ENCODE assay signal across 8 cellular contexts in the genomic region with DNA sequence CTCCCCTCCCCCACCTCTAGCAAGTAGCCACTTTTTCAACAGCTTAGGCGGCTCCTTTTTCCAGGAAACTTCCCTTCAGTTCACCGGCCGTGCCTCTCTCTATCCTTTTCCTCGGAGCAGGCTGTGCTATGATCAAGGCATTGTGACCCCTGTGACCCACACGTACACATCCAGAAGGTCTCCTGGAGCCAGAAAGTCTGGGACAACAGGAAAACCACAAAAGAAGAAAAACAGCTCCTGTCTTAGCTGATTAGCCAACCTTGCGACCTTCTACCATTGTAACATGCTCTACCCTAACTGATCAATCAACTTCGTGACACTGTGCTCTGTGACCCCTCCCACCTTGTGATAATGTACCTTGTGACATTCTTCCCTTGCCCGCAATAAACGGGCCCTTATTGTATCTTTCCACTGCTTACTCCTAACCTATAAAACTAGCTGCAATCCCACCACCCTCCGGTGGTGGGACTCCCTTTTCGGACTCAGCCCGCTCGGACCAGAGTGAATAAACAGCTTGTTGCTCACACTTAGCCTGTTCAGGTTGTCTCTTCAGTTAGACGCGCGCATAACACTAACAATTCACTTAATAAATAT. TPM values are rescaled to one million over a fixed set of nuclear protein-coding genes. Genes with fewer than 3 reads are reported as not detected.
A peak's percentile ranks its signal among the peaks of the same experiment; 100 is the strongest.
DNase-seq lines count a peak whose midpoint lies in the region; ATAC-seq and TF ChIP-seq lines count a peak whose summit lies in the region.

No MANE protein-coding gene starts in this region.

- peak; percentile 96 for TF ChIP-seq POLR2A in erythroblast (IDR thresholded peaks at IDR 0.05; ENCODE audit: low read length)

- H3K4me3 Mint-ChIP-seq in activated CD8-positive, alpha-beta T cell treated with anti-CD3 and anti-CD28 coated beads, Interleukin-2, amount 10 ng/mL, durations not matched to agents 7 days and 5 days: peak overlapping the region; percentile 90

- TF ChIP-seq CTCF in GM12865 (IDR thresholded peaks at IDR 0.05; ENCODE audit: insufficient read depth, low read depth, low read length, missing control alignments) (peak; percentile 16), thoracic aorta (IDR thresholded peaks at IDR 0.05) (peak; percentile 56)

- H3K36me3 Mint-ChIP-seq in activated CD8-positive, alpha-beta T cell treated with anti-CD3 and anti-CD28 coated beads, Interleukin-2, amount 10 ng/mL, durations not matched to agents 7 days and 5 days (ENCODE audit: low read depth): peaks cover 9% of the 10 kb centered on the region

- H3K27me3 ChIP-seq in mucosa of stomach (ENCODE audit: control insufficient read depth, insufficient read depth, low read length) (no peaks in the 10 kb centered on the region), thoracic aorta (replicated peaks; ENCODE audit: insufficient read depth) (no peaks in the 10 kb centered on the region)

- ATAC-seq in HG03354 (IDR thresholded peaks at IDR 0.05; ENCODE audit: poor library complexity, severe bottlenecking, unreplicated experiment): peak; percentile 57
- ATAC-seq in activated CD8-positive, alpha-beta T cell treated with anti-CD3 and anti-CD28 coated beads, Interleukin-2, amount 10 ng/mL, durations not matched to agents 7 days and 5 days: peak; percentile 63
- ATAC-seq in thoracic aorta (ENCODE audit: insufficient number of reproducible peaks, low FRiP score, low read depth): peak; percentile 0

- H3K4me3 ChIP-seq in GM12865 (ENCODE audit: low read depth, low read length) (peak overlapping the region; percentile 74), mucosa of stomach (ENCODE audit: low read length) (peak overlapping the region; percentile 20), thoracic aorta (peak overlapping the region; percentile 81)

- H3K9ac ChIP-seq in mucosa of stomach (ENCODE audit: low read length): peak overlapping the region; percentile 30

- peaks cover 1% of the 10 kb centered on the region for H3K4me1 ChIP-seq in mucosa of stomach (ENCODE audit: control insufficient read depth, insufficient read depth, low read length)
- peaks cover 0 to 15% of the 10 kb centered on the region in 2 donors for H3K4me1 ChIP-seq in thoracic aorta (ENCODE audit: control insufficient read depth in 1 of 2, low read depth in 2 of 2)

- H3K27ac ChIP-seq in thoracic aorta: peak overlapping the region; percentile 59 to 74

- H3K9me3 ChIP-seq in mucosa of stomach (ENCODE audit: control insufficient read depth, low read length) (no peaks in the 10 kb centered on the region), thoracic aorta (no peaks in the 10 kb centered on the region)

- no peaks in the 10 kb centered on the region for H3K36me3 ChIP-seq in mucosa of stomach (ENCODE audit: control insufficient read depth, insufficient read depth, low read length)
- no peaks in the 10 kb centered on the region for H3K36me3 ChIP-seq in thoracic aorta

- CTCF ChIA-PET in activated CD8-positive, alpha-beta T cell treated with anti-CD3 and anti-CD28 coated beads, Interleukin-2, amount 10 ng/mL, durations not matched to agents 7 days and 5 days (lab: Charles Lee): interaction anchor here (1.1 to 3.6 kb wide), 6 partner anchors 34 to 143 kb away, joined by 3 to 25 read pairs (median 6); no protein-coding TSS in a partner anchor

- DNase-seq in 8988T (peak; percentile 54), GM12865 (ENCODE audit: low read depth) (peak; percentile 77), NCI-H82 treated with DMSO at 0.1 percent for 48 hours (lab: John Stamatoyannopoulos, UW; ENCODE audit: unreplicated experiment) (peak; percentile 88), erythroblast (lab: John Stamatoyannopoulos, UW) (peak; percentile 90 to 94), thoracic aorta (ENCODE audit: low spot score) (no peak)
- peak; percentile 66 for DNase-seq in activated CD8-positive, alpha-beta T cell treated with anti-CD3 and anti-CD28 coated beads, Interleukin-2, amount 10 ng/mL, durations not matched to agents 7 days and 5 days

- H3K9me3 Mint-ChIP-seq in activated CD8-positive, alpha-beta T cell treated with anti-CD3 and anti-CD28 coated beads, Interleukin-2, amount 10 ng/mL, durations not matched to agents 7 days and 5 days (ENCODE audit: insufficient read depth): no peaks in the 10 kb centered on the region

- peak overlapping the region; percentile 21 for H3K27ac Mint-ChIP-seq in activated CD8-positive, alpha-beta T cell treated with anti-CD3 and anti-CD28 coated beads, Interleukin-2, amount 10 ng/mL, durations not matched to agents 7 days and 5 days

- H3K4me1 Mint-ChIP-seq in activated CD8-positive, alpha-beta T cell treated with anti-CD3 and anti-CD28 coated beads, Interleukin-2, amount 10 ng/mL, durations not matched to agents 7 days and 5 days (ENCODE audit: low read depth): peaks cover 55% of the 10 kb centered on the region

- POLR2A ChIA-PET in activated CD8-positive, alpha-beta T cell treated with anti-CD3 and anti-CD28 coated beads, Interleukin-2, amount 10 ng/mL, durations not matched to agents 7 days and 5 days (lab: Charles Lee): interaction anchor here (0.6 to 1.2 kb wide), 3 partner anchors 35 to 1228 kb away, joined by 3 to 6 read pairs (median 3); no protein-coding TSS in a partner anchor

- peaks cover 57% of the 10 kb centered on the region for H3K27me3 Mint-ChIP-seq in activated CD8-positive, alpha-beta T cell treated with anti-CD3 and anti-CD28 coated beads, Interleukin-2, amount 10 ng/mL, durations not matched to agents 7 days and 5 days (ENCODE audit: low read depth)

RNA-seq across cellular contexts. Expression of a gene that starts 24.2 kb away (rescaled TPM):
- total RNA-seq in activated CD8-positive, alpha-beta T cell treated with anti-CD3 and anti-CD28 coated beads, Interleukin-2, amount 10 ng/mL, durations not matched to agents 7 days and 5 days: under 1 TPM; 0.39 to 0.40 TPM
- under 1 TPM; 0.27 to 0.35 TPM for total RNA-seq in thoracic aorta

RNA-seq across cellular contexts. Expression of a gene that starts 57.1 kb away (rescaled TPM):
- 10 to 100 TPM; 58.3 to 60.1 TPM for total RNA-seq in activated CD8-positive, alpha-beta T cell treated with anti-CD3 and anti-CD28 coated beads, Interleukin-2, amount 10 ng/mL, durations not matched to agents 7 days and 5 days
- 10 to 100 TPM; 61.9 to 86.2 TPM for total RNA-seq in thoracic aorta

Comparison
In these comparisons a context has a peak if more than half of its experiments do, and no peak if none do; other contexts are left out.
1. H3K4me3 ChIP-seq: peak in every context shown above with its lines; median percentile 81 in thoracic aorta; 74 in GM12865; 20 in mucosa of stomach.
2. ATAC-seq: peak in every context shown above with its lines; median percentile 63 in activated CD8-positive, alpha-beta T cell treated with anti-CD3 and anti-CD28 coated beads, Interleukin-2, amount 10 ng/mL, durations not matched to agents 7 days and 5 days; 57 in HG03354; 0 in thoracic aorta.